8 cellular contexts compared by ENCODE assay signal in the genomic region with DNA sequence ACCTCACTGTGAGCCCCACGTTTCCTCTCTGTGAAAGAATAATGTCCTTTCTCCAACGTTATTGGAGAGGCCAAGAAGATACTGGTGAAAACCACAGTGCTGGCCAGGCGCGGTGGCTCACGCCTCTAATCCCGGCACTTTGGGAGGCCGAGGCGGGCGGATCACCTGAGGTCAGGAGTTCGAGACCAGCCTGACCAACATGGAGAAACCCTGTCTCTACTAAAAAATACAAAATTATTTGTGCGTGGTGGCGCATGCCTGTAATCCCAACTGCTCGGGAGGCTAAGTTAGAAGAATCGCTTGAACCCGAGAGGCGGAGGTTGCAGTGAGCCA. TPM values are rescaled to one million over a fixed set of nuclear protein-coding genes. Genes with fewer than 3 reads are reported as not detected.
"Had no signal": no experiment of that assay in that cellular context is flagged by ENCODE, and none has a peak within 500 bp of the region (broad histone marks: within the 10 kb centered on the region; RNA-seq: fewer than 3 reads in every experiment).

No MANE protein-coding gene starts in this region.

RNA-seq across cellular contexts. Expression of a gene that starts 11.6 kb away (rescaled TPM):
- total RNA-seq: LHCN-M2, NCI-H460, OCI-LY7, RPMI7951, SJSA1 had no signal
- polyA plus RNA-seq: SK-N-SH had no signal

RNA-seq across cellular contexts. Expression of a gene that starts 34.9 kb away (rescaled TPM):
- total RNA-seq: LHCN-M2, MCF 10A, NCI-H460, OCI-LY7, PC-9, RPMI7951, SJSA1 had no signal
- polyA plus RNA-seq: SK-N-SH had no signal
